Comparison of ENCODE assay signal across 22 cellular contexts in the genomic region with DNA sequence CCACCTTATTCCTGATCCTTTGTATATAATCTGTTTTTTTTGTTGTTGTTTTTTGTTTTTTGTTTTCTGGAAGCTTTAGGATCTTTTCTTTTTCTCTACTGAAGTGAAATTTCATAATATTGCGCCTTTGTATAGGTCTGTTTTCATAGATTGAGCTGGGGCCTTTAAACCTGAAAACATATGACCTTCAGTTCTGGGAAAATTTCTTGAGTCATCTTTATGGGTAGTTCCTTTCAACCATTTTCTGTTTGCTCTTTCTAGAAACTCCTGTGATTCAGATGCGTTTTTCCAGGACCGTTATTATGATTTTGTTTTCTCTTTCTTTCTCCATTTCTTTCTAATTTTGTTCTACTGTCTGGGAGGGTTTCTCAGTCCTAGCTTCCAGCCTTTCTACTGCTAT. TPM values are rescaled to one million over a fixed set of nuclear protein-coding genes. Genes with fewer than 3 reads are reported as not detected.
"Had no signal": no experiment of that assay in that cellular context is flagged by ENCODE, and none has a peak within 500 bp of the region (broad histone marks: within the 10 kb centered on the region; RNA-seq: fewer than 3 reads in every experiment).

No MANE protein-coding gene starts in this region.

- H3K36me3 ChIP-seq: SJSA1 had no signal

- H3K27ac ChIP-seq: SJSA1, SK-N-MC had no signal

- DNase-seq: KBM-7; NCI-H1092 treated with DMSO at 0.1 percent for 48 hours; NCI-H1436; NCI-H187; NCI-H2029; NCI-H2081 treated with DMSO at 0.1 percent for 48 hours; NCI-H2171; NCI-H226; NCI-H446; NCI-H510A; NCI-H524 treated with DMSO at 0.1 percent for 48 hours; NCI-H69; NCI-H774; NK-92 treated with Interleukin-12 subunit alpha and Interleukin-12 subunit beta, amount 100 ng/mL, for 24 hours; Right ventricle myocardium superior; RPMI8226; SIG-M5 had no signal

- H3K9me3 ChIP-seq: SJSA1 had no signal

- H3K4me1 ChIP-seq: SJSA1 had no signal

- H3K27me3 ChIP-seq: SJSA1 had no signal

- H3K4me3 ChIP-seq: SJSA1, SK-N-MC had no signal

RNA-seq across cellular contexts. Expression of a gene that starts 43.7 kb away (rescaled TPM):
- total RNA-seq: HT-29, LHCN-M2, MCF 10A, Right ventricle myocardium superior, SJSA1 had no signal
